In genomic region chr11:86799680-86800075, GRCh38 we compare ENCODE assay signal across 8 cellular contexts. TPM values are rescaled to one million over a fixed set of nuclear protein-coding genes. Genes with fewer than 3 reads are reported as not detected.
A peak's percentile ranks its signal among the peaks of the same experiment; 100 is the strongest.
DNase-seq lines count a peak whose midpoint lies in the region; ATAC-seq and TF ChIP-seq lines count a peak whose summit lies in the region.

No MANE protein-coding gene starts in this region.

- in situ Hi-C loops in G401 (cut with HindIII; ENCODE audit: low sequenced_read_pairs) = no loop called here

- intact Hi-C loops in posterior cingulate gyrus (cut with DNase I) = loop anchor here (5.0 kb wide), 1 partner anchor 342 kb away; no protein-coding TSS in a partner anchor

- no peaks in the 10 kb centered on the region for H3K9me3 ChIP-seq in WERI-Rb-1 (ENCODE audit: severe bottlenecking)

- TF ChIP-seq CTCF in WERI-Rb-1 (IDR thresholded peaks at IDR 0.05; ENCODE audit: low read depth, low read length) = peak; percentile 53
- no peak for TF ChIP-seq CTCF in glutamatergic neuron (IDR thresholded peaks at IDR 0.05; ENCODE audit: partially characterized antibody, unreplicated experiment)

- H3K4me1 Mint-ChIP-seq in glutamatergic neuron (ENCODE audit: low read depth, unreplicated experiment) = peaks cover 1% of the 10 kb centered on the region

- H3K27ac Mint-ChIP-seq in glutamatergic neuron (ENCODE audit: unreplicated experiment) = peak overlapping the region; percentile 43

- DNase-seq in G401 (ENCODE audit: low spot score) (peak; percentile 23), WERI-Rb-1 (peak; percentile 78), glutamatergic neuron (no peak), posterior cingulate gyrus (peak in 6 of 10 donors; percentile 12 to 78 (median 50)), NCI-H2227 (lab: John Stamatoyannopoulos, UW; ENCODE audit: unreplicated experiment) (no peak)
- no peak for DNase-seq in activated CD4-positive, alpha-beta T cell treated with anti-CD3 and anti-CD28 coated beads for 4 hours

- H3K27me3 ChIP-seq in WERI-Rb-1 (ENCODE audit: insufficient read depth, low read depth, severe bottlenecking) = no peaks in the 10 kb centered on the region

- no peaks in the 10 kb centered on the region for H3K36me3 Mint-ChIP-seq in glutamatergic neuron (ENCODE audit: unreplicated experiment)

- no peaks in the 10 kb centered on the region for H3K36me3 ChIP-seq in WERI-Rb-1

- H3K4me3 Mint-ChIP-seq in glutamatergic neuron (ENCODE audit: unreplicated experiment) = peak overlapping the region; percentile 63

- peaks cover 2% of the 10 kb centered on the region for H3K9me3 Mint-ChIP-seq in glutamatergic neuron (ENCODE audit: unreplicated experiment)

- ATAC-seq in GM18861 (IDR thresholded peaks at IDR 0.05; ENCODE audit: unreplicated experiment) (no peak), GM21737 (IDR thresholded peaks at IDR 0.05; ENCODE audit: unreplicated experiment) (no peak)

- no peaks in the 10 kb centered on the region for H3K27me3 Mint-ChIP-seq in glutamatergic neuron (ENCODE audit: unreplicated experiment)

- peak overlapping the region; percentile 80 for H3K27ac ChIP-seq in WERI-Rb-1

- H3K4me3 ChIP-seq in WERI-Rb-1 (ENCODE audit: low read depth, low read length) = peak overlapping the region; percentile 89

RNA-seq across cellular contexts. Expression of gene PRSS23, which starts 0.7 kb away (rescaled TPM):
- total RNA-seq in G401 (2014; rRNA removed; shearing (Covaris generic)) = 55.1 and 68.2 TPM in 2 replicates
- total RNA-seq in glutamatergic neuron (ENCODE audit: unreplicated experiment) = 20.2 TPM

Comparison
In these comparisons a context has a peak if more than half of its experiments do, and no peak if none do; other contexts are left out.
1. DNase-seq: peak in G401 (single experiment), WERI-Rb-1 (single experiment) and posterior cingulate gyrus (6 of 10); none in glutamatergic neuron (single experiment), NCI-H2227 (single experiment) and activated CD4-positive, alpha-beta T cell treated with anti-CD3 and anti-CD28 coated beads for 4 hours (0 of 2).